Comparison of ENCODE assay signal across 20 cellular contexts in genomic region chr18:35516789-35517188, GRCh38. TPM values are rescaled to one million over a fixed set of nuclear protein-coding genes. Genes with fewer than 3 reads are reported as not detected.
DNase-seq lines count a peak whose midpoint lies in the region; ATAC-seq and TF ChIP-seq lines count a peak whose summit lies in the region.
"Had no signal": no experiment of that assay in that cellular context is flagged by ENCODE, and none has a peak within 500 bp of the region (broad histone marks: within the 10 kb centered on the region; RNA-seq: fewer than 3 reads in every experiment).

No MANE protein-coding gene starts in this region.

- no peak overlapping the region for H3K4me3 Mint-ChIP-seq in stimulated activated naive CD8-positive, alpha-beta T cell treated with anti-CD3 and anti-CD28 coated beads, Interleukin-15, Interleukin-2, amounts not matched to agents 100 ng/mL and 50 ng/mL, for 24 hours
- H3K4me3 Mint-ChIP-seq in stimulated activated naive CD8-positive, alpha-beta T cell treated with anti-CD3 and anti-CD28 coated beads, Interleukin-15, amount 100 ng/mL, for 72 hours, result no peak overlapping the region
- H3K4me3 Mint-ChIP-seq: CD4-positive, alpha-beta memory T cell had no signal

- TF ChIP-seq CTCF in Panc1 (IDR thresholded peaks at IDR 0.05), result no peak
- TF ChIP-seq CTCF in osteoblast (IDR thresholded peaks at IDR 0.05; ENCODE audit: extremely low read depth, low read depth, low read length), result no peak
- TF ChIP-seq CTCF in colonic mucosa (IDR thresholded peaks at IDR 0.05), result no peak

- H3K9me3 ChIP-seq in Panc1 (ENCODE audit: control insufficient read depth, insufficient read depth, low read depth, low read length) (no peaks in the 10 kb centered on the region), osteoblast (ENCODE audit: low read depth, low read length) (no peaks in the 10 kb centered on the region), colonic mucosa (no peaks in the 10 kb centered on the region)
- H3K9me3 ChIP-seq: SJSA1 had no signal

- no peaks in the 10 kb centered on the region for H3K36me3 Mint-ChIP-seq in stimulated activated naive CD8-positive, alpha-beta T cell treated with anti-CD3 and anti-CD28 coated beads, Interleukin-15, Interleukin-2, amounts not matched to agents 100 ng/mL and 50 ng/mL, for 24 hours (ENCODE audit: low read depth)
- H3K36me3 Mint-ChIP-seq: CD4-positive, alpha-beta memory T cell had no signal

- H3K79me2 ChIP-seq in osteoblast (ENCODE audit: insufficient read depth, low read length), result no peaks in the 10 kb centered on the region

- H3K36me3 ChIP-seq in Panc1 (ENCODE audit: control insufficient read depth, insufficient read depth, low read length) (no peaks in the 10 kb centered on the region), osteoblast (ENCODE audit: insufficient read depth, low read length) (no peaks in the 10 kb centered on the region), colonic mucosa (no peaks in the 10 kb centered on the region)
- H3K36me3 ChIP-seq: SJSA1 had no signal

- ATAC-seq in stimulated activated naive CD8-positive, alpha-beta T cell treated with anti-CD3 and anti-CD28 coated beads, Interleukin-15, amount 100 ng/mL, for 72 hours, result no peak
- no peak for ATAC-seq in Panc1
- ATAC-seq: HepG2 had no signal

- no TSS peak for BruUV-seq in Panc1 (replicated peaks; lab: Mats Ljungman, UMichigan)

- peak overlapping the region; percentile 12 for H3K27ac Mint-ChIP-seq in stimulated activated naive CD8-positive, alpha-beta T cell treated with anti-CD3 and anti-CD28 coated beads, Interleukin-15, Interleukin-2, amounts not matched to agents 100 ng/mL and 50 ng/mL, for 24 hours
- H3K27ac Mint-ChIP-seq in stimulated activated naive CD8-positive, alpha-beta T cell treated with anti-CD3 and anti-CD28 coated beads, Interleukin-15, amount 100 ng/mL, for 72 hours, result no peak overlapping the region
- H3K27ac Mint-ChIP-seq: CD4-positive, alpha-beta memory T cell had no signal

- no peak overlapping the region for H3K4me2 ChIP-seq in osteoblast (ENCODE audit: insufficient read depth, low read length)

- H3K27me3 Mint-ChIP-seq in stimulated activated naive CD8-positive, alpha-beta T cell treated with anti-CD3 and anti-CD28 coated beads, Interleukin-15, Interleukin-2, amounts not matched to agents 100 ng/mL and 50 ng/mL, for 24 hours, result no peaks in the 10 kb centered on the region
- H3K27me3 Mint-ChIP-seq in stimulated activated naive CD8-positive, alpha-beta T cell treated with anti-CD3 and anti-CD28 coated beads, Interleukin-15, amount 100 ng/mL, for 72 hours, result no peaks in the 10 kb centered on the region

- CTCF ChIA-PET in Panc1 (lab: Charles Lee), result no interaction called here

- intact Hi-C loops in Panc1 (cut with micrococcal nuclease; ENCODE audit: unreplicated experiment) (no loop called here), colonic mucosa (cut with DNase I) (no loop called here)

- H3K27ac ChIP-seq in Panc1 (ENCODE audit: low read length) (peak overlapping the region; percentile 39; the same call in 1 of the 2 replicates), osteoblast (ENCODE audit: low read depth, low read length) (no peak overlapping the region), colonic mucosa (no peak overlapping the region)
- H3K27ac ChIP-seq: SJSA1 had no signal

- POLR2A ChIA-PET in Panc1 (lab: Charles Lee), result no interaction called here

- in situ Hi-C loops in Panc1 (cut with HindIII; ENCODE audit: low pct_unique_long_range_greater_than_20kb, low sequenced_read_pairs), result no loop called here

- H3K4me1 ChIP-seq in Panc1 (ENCODE audit: control insufficient read depth, insufficient read depth, low read length) (peaks cover 21% of the 10 kb centered on the region), osteoblast (ENCODE audit: insufficient read depth, low read length) (peaks cover 31% of the 10 kb centered on the region), colonic mucosa (no peaks in the 10 kb centered on the region)

- H3K27me3 ChIP-seq in Panc1 (ENCODE audit: control insufficient read depth, insufficient read depth, low read length), result no peaks in the 10 kb centered on the region
- no peaks in the 10 kb centered on the region for H3K27me3 ChIP-seq in osteoblast (ENCODE audit: insufficient read depth, low read length)
- no peaks in the 10 kb centered on the region for H3K27me3 ChIP-seq in colonic mucosa
- H3K27me3 ChIP-seq: SJSA1 had no signal

- H3K4me3 ChIP-seq in Panc1 (ENCODE audit: low read depth in 2 of 2, low read length in 2 of 2), result no peak overlapping the region
- H3K4me3 ChIP-seq in osteoblast (ENCODE audit: insufficient read depth, low read length), result no peak overlapping the region
- H3K4me3 ChIP-seq in colonic mucosa, result no peak overlapping the region
- H3K4me3 ChIP-seq: SJSA1 had no signal

- H4K20me1 ChIP-seq in osteoblast (ENCODE audit: insufficient read depth, low read length), result no peaks in the 10 kb centered on the region

- H3K9ac ChIP-seq in colonic mucosa (ENCODE audit: low read depth in 2 of 2, low read length in 2 of 2), result no peak overlapping the region

- no peaks in the 10 kb centered on the region for H3K9me3 Mint-ChIP-seq in stimulated activated naive CD8-positive, alpha-beta T cell treated with anti-CD3 and anti-CD28 coated beads, Interleukin-15, Interleukin-2, amounts not matched to agents 100 ng/mL and 50 ng/mL, for 24 hours
- H3K9me3 Mint-ChIP-seq in stimulated activated naive CD8-positive, alpha-beta T cell treated with anti-CD3 and anti-CD28 coated beads, Interleukin-15, amount 100 ng/mL, for 72 hours, result no peaks in the 10 kb centered on the region
- H3K9me3 Mint-ChIP-seq: CD4-positive, alpha-beta memory T cell had no signal

- H2AFZ ChIP-seq in osteoblast (ENCODE audit: low read length), result peak overlapping the region; percentile 12

- DNase-seq in stimulated activated naive CD8-positive, alpha-beta T cell treated with anti-CD3 and anti-CD28 coated beads, Interleukin-15, amount 100 ng/mL, for 72 hours, result no peak
- DNase-seq in Panc1 (ENCODE audit: low read depth, low spot score), result no peak
- DNase-seq in osteoblast (ENCODE audit: insufficient read length, low spot score, missing footprints), result no peak
- DNase-seq in DMS114 treated with DMSO at 0.1 percent for 48 hours (lab: John Stamatoyannopoulos, UW; ENCODE audit: unreplicated experiment), result no peak
- no peak for DNase-seq in Kasumi-1 (lab: John Stamatoyannopoulos, UW)
- DNase-seq in colonic mucosa, result no peak
- DNase-seq: C1 segment of cervical spinal cord; CD4-positive, alpha-beta memory T cell; COR-L47; DMS79 treated with DMSO at 0.1 percent for 48 hours; HCEC 1CT; NCI-H1105 treated with DMSO at 0.1 percent for 48 hours; NCI-H146; NCI-H1930; NCI-H446; NCI-H524 treated with DMSO at 0.1 percent for 48 hours; NCI-H774 had no signal

- H3K4me1 Mint-ChIP-seq in stimulated activated naive CD8-positive, alpha-beta T cell treated with anti-CD3 and anti-CD28 coated beads, Interleukin-15, Interleukin-2, amounts not matched to agents 100 ng/mL and 50 ng/mL, for 24 hours (ENCODE audit: low read depth), result peaks cover 10% of the 10 kb centered on the region
- peaks cover 9% of the 10 kb centered on the region for H3K4me1 Mint-ChIP-seq in stimulated activated naive CD8-positive, alpha-beta T cell treated with anti-CD3 and anti-CD28 coated beads, Interleukin-15, amount 100 ng/mL, for 72 hours

RNA-seq across cellular contexts. Expression of gene INO80C, which starts 19.0 kb away (rescaled TPM):
- total RNA-seq in Panc1 (2021; ENCODE audit: unreplicated experiment) (25.8 TPM), osteoblast (9.0 and 14.4 TPM in 2 replicates), colonic mucosa (10 to 100 TPM; 31.0 to 32.1 TPM)
- polyA plus RNA-seq in Panc1 (2012; ENCODE audit: insufficient read length), result 24.1 TPM
